Comparison of ENCODE assay signal across 8 cellular contexts in genomic region chr4:184282895-184283654, GRCh38.
DNase-seq lines count a peak whose midpoint lies in the region; ATAC-seq, FAIRE-seq and TF ChIP-seq lines count a peak whose summit lies in the region.

No MANE protein-coding gene starts in this region.

- intact Hi-C loops in natural killer cell (cut with micrococcal nuclease) = no loop called here

- H3K9me3 ChIP-seq in small intestine (ENCODE audit: control insufficient read depth, low read depth) = no peaks in the 10 kb centered on the region

- H3K4me3 ChIP-seq in small intestine (ENCODE audit: low read depth in 1 of 2, low read length in 2 of 2) = no peak overlapping the region

- H3K27ac Mint-ChIP-seq in natural killer cell (peak overlapping the region; percentile 71 to 72), endothelial cell (ENCODE audit: unreplicated experiment) (no peak overlapping the region)

- no peaks in the 10 kb centered on the region for H3K36me3 Mint-ChIP-seq in activated T-cell treated with anti-CD3 and anti-CD28 coated beads, Interleukin-2, amount 50 U/mL, for 4 hours (ENCODE audit: insufficient read depth)
- H3K36me3 Mint-ChIP-seq in natural killer cell = no peaks in the 10 kb centered on the region
- no peaks in the 10 kb centered on the region for H3K36me3 Mint-ChIP-seq in endothelial cell (ENCODE audit: low read depth, unreplicated experiment)

- no peak for FAIRE-seq in small intestine (lab: Jason Lieb, UNC)

- no peaks in the 10 kb centered on the region for H3K27me3 ChIP-seq in small intestine (ENCODE audit: control insufficient read depth in 2 of 2, insufficient read depth in 2 of 2, low read length in 2 of 2)

- WGBS in small intestine, 3 donors = 76 to 78% (median 76%) methylated on average over 9 of the region's 9 CpGs

- H3K9me3 Mint-ChIP-seq in activated T-cell treated with anti-CD3 and anti-CD28 coated beads, Interleukin-2, amount 50 U/mL, for 4 hours = no peaks in the 10 kb centered on the region
- H3K9me3 Mint-ChIP-seq in natural killer cell (no peaks in the 10 kb centered on the region), endothelial cell (ENCODE audit: unreplicated experiment) (peaks cover 5% of the 10 kb centered on the region)

- DNase-seq in activated T-cell treated with anti-CD3 and anti-CD28 coated beads, Interleukin-2, amount 50 U/mL, for 4 hours = no peak
- DNase-seq in activated T-cell treated with anti-CD3 and anti-CD28 coated beads for 4 hours = no peak
- peak; percentile 75 for DNase-seq in RPMI8226
- DNase-seq in natural killer cell = no peak
- DNase-seq in NCI-H187 treated with DMSO at 0.1 percent for 48 hours (lab: John Stamatoyannopoulos, UW) = no peak
- no peak for DNase-seq in endothelial cell (ENCODE audit: low spot score)
- no peak for DNase-seq in small intestine

- peak overlapping the region in 1 of 2 donors; percentile 86 for H3K27ac ChIP-seq in small intestine (ENCODE audit: low read depth in 1 of 2, low read length in 1 of 2)

- peaks cover 57% of the 10 kb centered on the region for H3K4me1 Mint-ChIP-seq in activated T-cell treated with anti-CD3 and anti-CD28 coated beads, Interleukin-2, amount 50 U/mL, for 4 hours (ENCODE audit: low read depth)
- H3K4me1 Mint-ChIP-seq in natural killer cell (peaks cover 16 to 17% of the 10 kb centered on the region in 2 donors), endothelial cell (ENCODE audit: unreplicated experiment) (peaks cover 15% of the 10 kb centered on the region)

- H3K4me1 ChIP-seq in small intestine (ENCODE audit: control insufficient read depth in 2 of 2, insufficient read depth in 1 of 2, low read depth in 1 of 2, low read length in 1 of 2) = no peaks in the 10 kb centered on the region

- no peak for TF ChIP-seq CTCF in natural killer cell (IDR thresholded peaks at IDR 0.05)
- no peak for TF ChIP-seq CTCF in endothelial cell (IDR thresholded peaks at IDR 0.05; ENCODE audit: unreplicated experiment)

- H3K36me3 ChIP-seq in small intestine (ENCODE audit: control insufficient read depth in 2 of 2, insufficient read depth in 2 of 2, low read length in 2 of 2) = no peaks in the 10 kb centered on the region

- no peaks in the 10 kb centered on the region for H3K27me3 Mint-ChIP-seq in activated T-cell treated with anti-CD3 and anti-CD28 coated beads, Interleukin-2, amount 50 U/mL, for 4 hours (ENCODE audit: low read depth)
- H3K27me3 Mint-ChIP-seq in natural killer cell (ENCODE audit: low read depth in 2 of 2) (no peaks in the 10 kb centered on the region), endothelial cell (ENCODE audit: unreplicated experiment) (peaks cover 1% of the 10 kb centered on the region)

- peak; percentile 51 for ATAC-seq in activated T-cell treated with anti-CD3 and anti-CD28 coated beads, Interleukin-2, amount 50 U/mL, for 4 hours
- ATAC-seq in HG02884 (IDR thresholded peaks at IDR 0.05; ENCODE audit: unreplicated experiment) (peak; percentile 49), natural killer cell (no peak)

- peak overlapping the region; percentile 52 for H3K4me3 Mint-ChIP-seq in activated T-cell treated with anti-CD3 and anti-CD28 coated beads, Interleukin-2, amount 50 U/mL, for 4 hours
- no peak overlapping the region for H3K4me3 Mint-ChIP-seq in natural killer cell
- H3K4me3 Mint-ChIP-seq in endothelial cell (ENCODE audit: unreplicated experiment) = no peak overlapping the region

Comparison
In these comparisons a context has a peak if more than half of its experiments do, and no peak if none do; other contexts are left out.
1. ATAC-seq: peak in activated T-cell treated with anti-CD3 and anti-CD28 coated beads, Interleukin-2, amount 50 U/mL, for 4 hours (2 of 2) and HG02884 (single experiment); none in natural killer cell (0 of 3).